10 cellular contexts compared by ENCODE assay signal in the genomic region with DNA sequence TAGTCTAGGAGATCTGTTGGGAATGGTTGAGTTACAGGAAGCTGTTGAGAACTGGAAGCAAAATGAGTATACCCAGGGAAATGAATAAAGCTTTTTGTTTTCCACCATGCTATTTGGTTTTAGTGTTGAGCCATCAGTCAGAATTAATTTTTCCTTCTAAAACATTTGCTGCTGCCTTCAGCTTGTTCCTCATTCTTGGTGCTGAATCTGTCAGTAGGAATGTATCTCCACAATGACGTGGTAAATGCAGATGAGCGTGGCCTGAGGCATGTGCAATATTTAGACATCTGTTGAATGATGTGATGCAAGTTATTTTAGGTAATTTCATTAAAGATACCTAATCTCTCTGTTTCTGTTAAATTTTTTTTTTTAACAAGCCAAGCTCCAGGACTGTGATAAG. TPM values are rescaled to one million over a fixed set of nuclear protein-coding genes. Genes with fewer than 3 reads are reported as not detected.
A peak's percentile ranks its signal among the peaks of the same experiment; 100 is the strongest.
DNase-seq lines count a peak whose midpoint lies in the region; ATAC-seq and TF ChIP-seq lines count a peak whose summit lies in the region.
"Had no signal": no experiment of that assay in that cellular context is flagged by ENCODE, and none has a peak within 500 bp of the region (broad histone marks: within the 10 kb centered on the region; RNA-seq: fewer than 3 reads in every experiment).

No MANE protein-coding gene starts in this region.

- peak overlapping the region; percentile 90 for H3K27ac Mint-ChIP-seq in activated CD8-positive, alpha-beta memory T cell treated with anti-CD3 and anti-CD28 coated beads, Interleukin-2, amount 10 ng/mL, durations not matched to agents 7 days and 5 days
- H3K27ac Mint-ChIP-seq in stimulated activated memory B cell treated with anti-CD40 and anti-IgM and Interleukin-4, amounts not matched to agents 10 μg/mL and 1 μg/mL and 100 μg/mL, for 72 hours = peak overlapping the region; percentile 27

- no peak overlapping the region for H3K9ac ChIP-seq in SK-N-SH
- no peak overlapping the region for H3K9ac ChIP-seq in fibroblast of lung (ENCODE audit: insufficient read depth, low read length)

- H3K4me1 ChIP-seq in SK-N-SH (ENCODE audit: control insufficient read depth in 1 of 2, insufficient read depth in 2 of 2, low read depth in 1 of 2, low read length in 1 of 2) (peaks cover 7 to 34% of the 10 kb centered on the region in 2 experiments), fibroblast of lung (ENCODE audit: control insufficient read depth, extremely low read depth, insufficient read depth, low read length) (peaks cover 25% of the 10 kb centered on the region)

- no peaks in the 10 kb centered on the region for H3K9me3 Mint-ChIP-seq in activated CD8-positive, alpha-beta memory T cell treated with anti-CD3 and anti-CD28 coated beads, Interleukin-2, amount 10 ng/mL, durations not matched to agents 7 days and 5 days (ENCODE audit: low read depth)
- no peaks in the 10 kb centered on the region for H3K9me3 Mint-ChIP-seq in stimulated activated memory B cell treated with anti-CD40 and anti-IgM and Interleukin-4, amounts not matched to agents 10 μg/mL and 1 μg/mL and 100 μg/mL, for 72 hours

- peak overlapping the region in 1 of 2 experiments; percentile 67; a peak in 2 of 4 replicates for H3K27ac ChIP-seq in SK-N-SH (ENCODE audit: low read depth in 2 of 2, low read length in 1 of 2)
- H3K27ac ChIP-seq in fibroblast of lung (ENCODE audit: insufficient read depth, low read length) = peak overlapping the region; percentile 76

- H4K20me1 ChIP-seq in SK-N-SH (ENCODE audit: insufficient read depth) (peaks cover 100% of the 10 kb centered on the region), fibroblast of lung (ENCODE audit: control insufficient read depth, extremely low read depth, insufficient read depth, low read length) (peaks cover 6% of the 10 kb centered on the region)

- no peak for TF ChIP-seq CTCF in SK-N-SH (IDR thresholded peaks at IDR 0.05)
- TF ChIP-seq CTCF in fibroblast of lung (conservative IDR thresholded peaks at IDR 0.05 in 1 of 2, IDR thresholded peaks at IDR 0.05 in 1 of 2; ENCODE audit: low read depth in 1 of 2, low read length in 2 of 2) = no peak

- peak; percentile 21 for DNase-seq in activated CD8-positive, alpha-beta memory T cell treated with anti-CD3 and anti-CD28 coated beads, Interleukin-2, amount 10 ng/mL, durations not matched to agents 7 days and 5 days
- no peak for DNase-seq in activated CD8-positive, alpha-beta memory T cell treated with anti-CD3 and anti-CD28 coated beads, Interleukin-2, amount 50 U/mL, for 48 hours
- no peak for DNase-seq in SK-N-SH
- DNase-seq in fibroblast of lung (ENCODE audit: low read depth in 2 of 2) = peak; percentile 79 to 94
- DNase-seq: heart left ventricle, NCI-H774 had no signal

- peaks cover 100% of the 10 kb centered on the region for H3K79me2 ChIP-seq in SK-N-SH (ENCODE audit: insufficient read depth)
- peaks cover 99% of the 10 kb centered on the region for H3K79me2 ChIP-seq in fibroblast of lung (ENCODE audit: control insufficient read depth, insufficient read depth, low read length)

- H3K4me3 ChIP-seq in SK-N-SH (ENCODE audit: low read depth in 2 of 2, low read length in 1 of 2) (no peak overlapping the region), fibroblast of lung (replicated peaks in 1 of 4; ENCODE audit: control extremely low read depth in 1 of 4, insufficient read depth in 1 of 4, low read depth in 3 of 4, low read length in 4 of 4) (no peak overlapping the region)
- H3K4me3 ChIP-seq: heart left ventricle had no signal

- WGBS in SK-N-SH (ENCODE audit: low lambda C conversion rate) = 6% methylated on average over 2 of the region's 2 CpGs

- peaks cover 29% of the 10 kb centered on the region for H3F3A ChIP-seq in SK-N-SH (replicated peaks; ENCODE audit: insufficient read depth)

- no peaks in the 10 kb centered on the region for H3K27me3 ChIP-seq in SK-N-SH (ENCODE audit: insufficient read depth)
- H3K27me3 ChIP-seq in fibroblast of lung (ENCODE audit: control insufficient read depth, insufficient read depth, low read length) = no peaks in the 10 kb centered on the region
- H3K27me3 ChIP-seq: heart left ventricle had no signal

- CTCF ChIA-PET in activated CD8-positive, alpha-beta memory T cell treated with anti-CD3 and anti-CD28 coated beads, Interleukin-2, amount 10 ng/mL, durations not matched to agents 7 days and 5 days (lab: Charles Lee) = interaction anchor here (1.2 to 3.1 kb wide), 7 partner anchors 10 to 166 kb away, joined by 3 to 22 read pairs (median 7); a partner anchor contains a TSS
- CTCF ChIA-PET in SK-N-SH (lab: Yijun Ruan, JAX) = interaction anchor here (1.3 to 3.6 kb wide), 3 partner anchors 33 to 222 kb away, joined by 3 to 17 read pairs (median 3); no protein-coding TSS in a partner anchor

- ATAC-seq in activated CD8-positive, alpha-beta memory T cell treated with anti-CD3 and anti-CD28 coated beads, Interleukin-2, amount 10 ng/mL, durations not matched to agents 7 days and 5 days = peak; percentile 2
- ATAC-seq in stimulated activated memory B cell treated with anti-CD40 and anti-IgM and Interleukin-4, amounts not matched to agents 10 μg/mL and 1 μg/mL and 100 μg/mL, for 72 hours = no peak
- ATAC-seq in GM21526 (IDR thresholded peaks at IDR 0.05; ENCODE audit: low FRiP score, unreplicated experiment) (no peak), GM21360 (IDR thresholded peaks at IDR 0.05; ENCODE audit: unreplicated experiment) (no peak), HG02763 (IDR thresholded peaks at IDR 0.05; ENCODE audit: unreplicated experiment) (no peak)
- ATAC-seq: heart left ventricle had no signal

- H3K4me2 ChIP-seq in SK-N-SH = peak overlapping the region; percentile 44; the same call in 1 of the 2 replicates
- peak overlapping the region; percentile 36 for H3K4me2 ChIP-seq in fibroblast of lung (ENCODE audit: extremely low read depth, insufficient read depth, low read length)

- H3K36me3 ChIP-seq in SK-N-SH (replicated peaks in 1 of 2; ENCODE audit: control insufficient read depth in 1 of 2, insufficient read depth in 2 of 2, low read length in 1 of 2) (peaks cover 59 to 76% of the 10 kb centered on the region in 2 experiments), fibroblast of lung (ENCODE audit: control insufficient read depth, insufficient read depth, low read length) (peaks cover 20% of the 10 kb centered on the region)

- peak in 1 of 2 experiments; percentile 10; a peak in 1 of 4 replicates for TF ChIP-seq EP300 in SK-N-SH (IDR thresholded peaks at IDR 0.05; ENCODE audit: borderline replicate concordance in 1 of 2, low read depth in 1 of 2, low read length in 1 of 2)

- no peak for TF ChIP-seq RAD21 in SK-N-SH (IDR thresholded peaks at IDR 0.05; ENCODE audit: low read length)

- H3K9me2 ChIP-seq in SK-N-SH = no peaks in the 10 kb centered on the region

- H3K27me3 Mint-ChIP-seq in activated CD8-positive, alpha-beta memory T cell treated with anti-CD3 and anti-CD28 coated beads, Interleukin-2, amount 10 ng/mL, durations not matched to agents 7 days and 5 days = no peaks in the 10 kb centered on the region
- H3K27me3 Mint-ChIP-seq in stimulated activated memory B cell treated with anti-CD40 and anti-IgM and Interleukin-4, amounts not matched to agents 10 μg/mL and 1 μg/mL and 100 μg/mL, for 72 hours = no peaks in the 10 kb centered on the region

- POLR2A ChIA-PET in SK-N-SH (lab: Yijun Ruan, JAX) = interaction anchor here (2.5 kb wide), 1 partner anchor 10 kb away, joined by 9 read pairs; a partner anchor contains a TSS

- peak overlapping the region; percentile 68 for H3K4me3 Mint-ChIP-seq in activated CD8-positive, alpha-beta memory T cell treated with anti-CD3 and anti-CD28 coated beads, Interleukin-2, amount 10 ng/mL, durations not matched to agents 7 days and 5 days
- no peak overlapping the region for H3K4me3 Mint-ChIP-seq in stimulated activated memory B cell treated with anti-CD40 and anti-IgM and Interleukin-4, amounts not matched to agents 10 μg/mL and 1 μg/mL and 100 μg/mL, for 72 hours

- no peak overlapping the region for H2AFZ ChIP-seq in SK-N-SH (ENCODE audit: low read depth)
- no peak overlapping the region for H2AFZ ChIP-seq in fibroblast of lung (ENCODE audit: low read length)

- no peaks in the 10 kb centered on the region for H3K9me3 ChIP-seq in SK-N-SH
- H3K9me3 ChIP-seq in fibroblast of lung (ENCODE audit: control insufficient read depth, insufficient read depth, low read depth, low read length) = no peaks in the 10 kb centered on the region
- H3K9me3 ChIP-seq: heart left ventricle had no signal

- H3K4me1 Mint-ChIP-seq in activated CD8-positive, alpha-beta memory T cell treated with anti-CD3 and anti-CD28 coated beads, Interleukin-2, amount 10 ng/mL, durations not matched to agents 7 days and 5 days = peaks cover 92% of the 10 kb centered on the region
- peaks cover 94% of the 10 kb centered on the region for H3K4me1 Mint-ChIP-seq in stimulated activated memory B cell treated with anti-CD40 and anti-IgM and Interleukin-4, amounts not matched to agents 10 μg/mL and 1 μg/mL and 100 μg/mL, for 72 hours

- peaks cover 88% of the 10 kb centered on the region for H3K36me3 Mint-ChIP-seq in activated CD8-positive, alpha-beta memory T cell treated with anti-CD3 and anti-CD28 coated beads, Interleukin-2, amount 10 ng/mL, durations not matched to agents 7 days and 5 days
- peaks cover 70% of the 10 kb centered on the region for H3K36me3 Mint-ChIP-seq in stimulated activated memory B cell treated with anti-CD40 and anti-IgM and Interleukin-4, amounts not matched to agents 10 μg/mL and 1 μg/mL and 100 μg/mL, for 72 hours

TF ChIP-seq in SK-N-SH, 30 proteins besides CTCF, POLR2A, EP300 and RAD21 (continues in another document):
- peak; percentile 64 for TF ChIP-seq TCF12 (IDR thresholded peaks at IDR 0.05)

RNA-seq across cellular contexts. Expression of a gene that starts 10.9 kb away (rescaled TPM):
- total RNA-seq in activated CD8-positive, alpha-beta memory T cell treated with anti-CD3 and anti-CD28 coated beads, Interleukin-2, amount 10 ng/mL, durations not matched to agents 7 days and 5 days = 10 to 100 TPM; 52.3 to 63.8 TPM
- polyA plus RNA-seq in SK-N-SH (2012; rRNA removed) (7.0 and 8.6 TPM in 2 replicates), fibroblast of lung (33.2 and 37.5 TPM in 2 replicates)
- 9.4 and 11.4 TPM in 2 replicates for polyA plus RNA-seq in SK-N-SH (2012; cell fraction: cytosol; rRNA removed)
- polyA plus RNA-seq in SK-N-SH (2012; cell fraction: nucleus; rRNA removed) = 10.2 and 13.8 TPM in 2 replicates
- total RNA-seq in fibroblast of lung = 45.2 and 57.3 TPM in 2 replicates
- polyA plus RNA-seq in fibroblast of lung (2012) = 23.7 and 28.8 TPM in 2 replicates
- 35.9 and 46.1 TPM in 2 replicates for polyA minus RNA-seq in fibroblast of lung (ENCODE audit: low replicate concordance)

Comparison
In these comparisons a context has a peak if more than half of its experiments do, and no peak if none do; other contexts are left out.
1. DNase-seq: peak in activated CD8-positive, alpha-beta memory T cell treated with anti-CD3 and anti-CD28 coated beads, Interleukin-2, amount 10 ng/mL, durations not matched to agents 7 days and 5 days (single experiment) and fibroblast of lung (2 of 2); none in activated CD8-positive, alpha-beta memory T cell treated with anti-CD3 and anti-CD28 coated beads, Interleukin-2, amount 50 U/mL, for 48 hours (single experiment) and SK-N-SH (single experiment).